ENCODE assay signal across 13 cellular contexts in genomic region chr7:102890292-102890970, GRCh38. TPM values are rescaled to one million over a fixed set of nuclear protein-coding genes. Genes with fewer than 3 reads are reported as not detected.
DNase-seq lines count a peak whose midpoint lies in the region; ATAC-seq and TF ChIP-seq lines count a peak whose summit lies in the region.
"Had no signal": no experiment of that assay in that cellular context is flagged by ENCODE, and none has a peak within 500 bp of the region (broad histone marks: within the 10 kb centered on the region; RNA-seq: fewer than 3 reads in every experiment).

No MANE protein-coding gene starts in this region.

- no peak overlapping the region for H4K5ac ChIP-seq in mesendoderm (ENCODE audit: low read length)

- no peaks in the 10 kb centered on the region for H3K9me3 Mint-ChIP-seq in activated naive CD8-positive, alpha-beta T cell treated with anti-CD3 and anti-CD28 coated beads, Interleukin-2, amount 50 U/mL, for 24 hours

- peak in 2 of 5 donors; percentile 32 to 36 for DNase-seq in heart left ventricle
- no peak for DNase-seq in left ventricle myocardium superior
- no peak for DNase-seq in ascending aorta (ENCODE audit: low spot score in 2 of 2)
- DNase-seq in left kidney (ENCODE audit: low read depth, low spot score), result peak; percentile 7
- DNase-seq in upper lobe of right lung, result no peak
- DNase-seq in activated naive CD8-positive, alpha-beta T cell treated with anti-CD3 and anti-CD28 coated beads, Interleukin-2, amount 50 U/mL, for 24 hours, result no peak
- no peak for DNase-seq in mesendoderm
- DNase-seq: ACHN; activated CD8-positive, alpha-beta memory T cell treated with anti-CD3 and anti-CD28 coated beads for 24 hours; upper lobe of left lung had no signal

- intact Hi-C loops in heart left ventricle (cut with DNase I) (loop anchor here in 3 of 10 donors (10.0 kb wide), 2 partner anchors 54 to 104 kb away; no protein-coding TSS in a partner anchor), left ventricle myocardium superior (cut with micrococcal nuclease) (no loop called here), ascending aorta (cut with DNase I) (loop anchor here (2.0 to 5.0 kb wide), 2 partner anchors 100 to 182 kb away; partner anchors contain the start of gene FBXL13), upper lobe of right lung (cut with DNase I) (no loop called here)

- H3K4me3 ChIP-seq in heart left ventricle, result no peak overlapping the region
- H3K4me3 ChIP-seq in ascending aorta, result no peak overlapping the region
- no peak overlapping the region for H3K4me3 ChIP-seq in upper lobe of right lung
- no peak overlapping the region for H3K4me3 ChIP-seq in mesendoderm (ENCODE audit: low read length)
- H3K4me3 ChIP-seq: breast epithelium, SK-N-MC, upper lobe of left lung had no signal

- H2BK120ac ChIP-seq in mesendoderm (ENCODE audit: low read depth, low read length), result no peak overlapping the region

- no peak overlapping the region for H3K4me3 Mint-ChIP-seq in activated naive CD8-positive, alpha-beta T cell treated with anti-CD3 and anti-CD28 coated beads, Interleukin-2, amount 50 U/mL, for 24 hours

- H3K27ac ChIP-seq in heart left ventricle (peak overlapping the region in 6 of 12 donors; percentile 30 to 61 (median 50)), ascending aorta (peak overlapping the region; percentile 38 to 63), upper lobe of right lung (no peak overlapping the region), mesendoderm (ENCODE audit: low read depth, low read length) (no peak overlapping the region)
- H3K27ac ChIP-seq: SK-N-MC, upper lobe of left lung had no signal

- H3K4me2 ChIP-seq in mesendoderm (ENCODE audit: low read length), result no peak overlapping the region

- no peaks in the 10 kb centered on the region for H3K36me3 Mint-ChIP-seq in activated naive CD8-positive, alpha-beta T cell treated with anti-CD3 and anti-CD28 coated beads, Interleukin-2, amount 50 U/mL, for 24 hours (ENCODE audit: low read depth)

- no peak overlapping the region for H2AK5ac ChIP-seq in mesendoderm (ENCODE audit: low read length)

- no peak overlapping the region for H3K56ac ChIP-seq in mesendoderm (ENCODE audit: low read length)

- H3K36me3 ChIP-seq in heart left ventricle (no peaks in the 10 kb centered on the region), ascending aorta (no peaks in the 10 kb centered on the region), upper lobe of right lung (no peaks in the 10 kb centered on the region), mesendoderm (ENCODE audit: control insufficient read depth, insufficient read depth, low read length) (no peaks in the 10 kb centered on the region)
- H3K36me3 ChIP-seq: breast epithelium, upper lobe of left lung had no signal

- H4K8ac ChIP-seq in mesendoderm (ENCODE audit: low read depth, low read length), result no peak overlapping the region

- H3K9me3 ChIP-seq in heart left ventricle (no peaks in the 10 kb centered on the region), ascending aorta (no peaks in the 10 kb centered on the region), upper lobe of right lung (no peaks in the 10 kb centered on the region)
- H3K9me3 ChIP-seq: breast epithelium, upper lobe of left lung had no signal

- H2BK15ac ChIP-seq in mesendoderm (replicated peaks; ENCODE audit: low read depth), result no peak overlapping the region

- no peak overlapping the region for H3K27ac Mint-ChIP-seq in activated naive CD8-positive, alpha-beta T cell treated with anti-CD3 and anti-CD28 coated beads, Interleukin-2, amount 50 U/mL, for 24 hours

- TF ChIP-seq CTCF in heart left ventricle (IDR thresholded peaks at IDR 0.05) (no peak), ascending aorta (IDR thresholded peaks at IDR 0.05) (no peak), upper lobe of right lung (IDR thresholded peaks at IDR 0.05) (no peak)

- peak in 3 of 4 donors; percentile 19 to 47 (median 36) for ATAC-seq in heart left ventricle
- no peak for ATAC-seq in left ventricle myocardium superior
- peak; percentile 48 for ATAC-seq in upper lobe of right lung
- no peak for ATAC-seq in activated naive CD8-positive, alpha-beta T cell treated with anti-CD3 and anti-CD28 coated beads, Interleukin-2, amount 50 U/mL, for 24 hours
- no peak for ATAC-seq in GM18873 (IDR thresholded peaks at IDR 0.05; ENCODE audit: low FRiP score, unreplicated experiment)

- H3K9ac ChIP-seq in mesendoderm (ENCODE audit: low read length), result no peak overlapping the region

- no peak overlapping the region for H3K4ac ChIP-seq in mesendoderm (ENCODE audit: low read depth, low read length)

- no peaks in the 10 kb centered on the region for H3K27me3 Mint-ChIP-seq in activated naive CD8-positive, alpha-beta T cell treated with anti-CD3 and anti-CD28 coated beads, Interleukin-2, amount 50 U/mL, for 24 hours

- no peak for TF ChIP-seq POLR2A in heart left ventricle (IDR thresholded peaks at IDR 0.05)

- H3K23ac ChIP-seq in mesendoderm (ENCODE audit: low read length), result no peak overlapping the region

- H2BK5ac ChIP-seq in mesendoderm (ENCODE audit: low read length), result no peak overlapping the region

- H3K18ac ChIP-seq in mesendoderm (ENCODE audit: low read length), result no peak overlapping the region

- H3K4me1 Mint-ChIP-seq in activated naive CD8-positive, alpha-beta T cell treated with anti-CD3 and anti-CD28 coated beads, Interleukin-2, amount 50 U/mL, for 24 hours, result no peaks in the 10 kb centered on the region

- H3K79me1 ChIP-seq in mesendoderm (ENCODE audit: low read length), result no peaks in the 10 kb centered on the region

- WGBS in heart left ventricle, 4 donors, result 78 to 86% (median 82%) methylated on average over 2 of the region's 2 CpGs
- no CpG with 5 or more reads among the region's 2 CpGs for WGBS in mesendoderm (ENCODE audit: extremely low coverage, insufficient coverage, low lambda C conversion rate)

- peaks cover 2 to 48% (median 19%) of the 10 kb centered on the region in 12 donors for H3K4me1 ChIP-seq in heart left ventricle
- peaks cover 9 to 44% of the 10 kb centered on the region in 2 donors for H3K4me1 ChIP-seq in ascending aorta
- peaks cover 25% of the 10 kb centered on the region for H3K4me1 ChIP-seq in upper lobe of right lung
- no peaks in the 10 kb centered on the region for H3K4me1 ChIP-seq in mesendoderm (ENCODE audit: control insufficient read depth, low read depth, low read length)
- H3K4me1 ChIP-seq: breast epithelium had no signal

- no peaks in the 10 kb centered on the region for H3K79me2 ChIP-seq in mesendoderm (ENCODE audit: control insufficient read depth, insufficient read depth, low read length)

- H3K27me3 ChIP-seq in heart left ventricle (no peaks in the 10 kb centered on the region), ascending aorta (no peaks in the 10 kb centered on the region), upper lobe of right lung (no peaks in the 10 kb centered on the region), mesendoderm (ENCODE audit: insufficient read depth, low read length, poor library complexity) (no peaks in the 10 kb centered on the region)
- H3K27me3 ChIP-seq: breast epithelium, upper lobe of left lung had no signal

RNA-seq across cellular contexts. Expression of gene LRRC17, which starts 22.4 kb away (rescaled TPM):
- total RNA-seq in heart left ventricle (10 to 100 TPM in 1 of 9 donors, 1 to 10 TPM in 6, under 1 TPM in 2; 0.72 to 10.8 (median 4.1) TPM), left ventricle myocardium superior (1.9 TPM), ascending aorta (10.5 TPM), upper lobe of right lung (0.58 TPM)
- polyA plus RNA-seq in heart left ventricle, result 1 to 10 TPM; 1.4 to 2.8 TPM
- 5.3 TPM for polyA plus RNA-seq in mesendoderm (2013, experiment 1 of 2)
- 6.0 TPM for polyA plus RNA-seq in mesendoderm (2013, experiment 2 of 2)

Comparison
In these comparisons a context has a peak if more than half of its experiments do, and no peak if none do; other contexts are left out.
1. ATAC-seq: peak in heart left ventricle (3 of 4) and upper lobe of right lung (single experiment); none in left ventricle myocardium superior (single experiment), activated naive CD8-positive, alpha-beta T cell treated with anti-CD3 and anti-CD28 coated beads, Interleukin-2, amount 50 U/mL, for 24 hours (single experiment) and GM18873 (single experiment).
2. H3K27ac ChIP-seq: peak in ascending aorta (2 of 2); none in upper lobe of right lung (single experiment) and mesendoderm (single experiment).